8 cellular contexts compared by ENCODE assay signal in genomic region chr14:45085004-45085403, GRCh38. TPM values are rescaled to one million over a fixed set of nuclear protein-coding genes. Genes with fewer than 3 reads are reported as not detected.
A peak's percentile ranks its signal among the peaks of the same experiment; 100 is the strongest.
DNase-seq lines count a peak whose midpoint lies in the region; ATAC-seq, FAIRE-seq and TF ChIP-seq lines count a peak whose summit lies in the region.

No MANE protein-coding gene starts in this region.

- H3K27me3 ChIP-seq in H9 (ENCODE audit: insufficient read depth, low read length) = no peaks in the 10 kb centered on the region
- no peaks in the 10 kb centered on the region for H3K27me3 ChIP-seq in Panc1 (ENCODE audit: control insufficient read depth, insufficient read depth, low read length)
- H3K27me3 ChIP-seq in endothelial cell of umbilical vein (ENCODE audit: control insufficient read depth in 2 of 2, insufficient read depth in 2 of 2, low read length in 2 of 2) = no peaks in the 10 kb centered on the region
- no peaks in the 10 kb centered on the region for H3K27me3 ChIP-seq in neuron (ENCODE audit: insufficient read depth, low read length)

- H4K20me1 ChIP-seq in H9 (ENCODE audit: control insufficient read depth, insufficient read depth, insufficient read length) = no peaks in the 10 kb centered on the region
- H4K20me1 ChIP-seq in endothelial cell of umbilical vein (replicated peaks; ENCODE audit: control insufficient read depth, extremely low read depth, insufficient read depth, low read length) = peaks cover 6% of the 10 kb centered on the region

- H3K4me1 Mint-ChIP-seq in H9 = peaks cover 31 to 43% of the 10 kb centered on the region in 2 experiments

- WGBS in H9 (ENCODE audit: extremely low coverage, insufficient read length, low lambda C conversion rate) = no CpG with 5 or more reads among the region's 3 CpGs

- no peak overlapping the region for H3T11ph ChIP-seq in H9 (ENCODE audit: low read length)

- CTCF ChIA-PET in Panc1 (lab: Charles Lee) (no interaction called here), endothelial cell of umbilical vein (lab: Charles Lee) (interaction anchor here (0.8 to 2.3 kb wide), 4 partner anchors 9 to 171 kb away, joined by 3 to 12 read pairs (median 4); partner anchors contain the start of gene FKBP3)

- no peaks in the 10 kb centered on the region for H3K9me3 ChIP-seq in H9 (ENCODE audit: control insufficient read depth, low read depth, low read length)
- no peaks in the 10 kb centered on the region for H3K9me3 ChIP-seq in Panc1 (ENCODE audit: control insufficient read depth, insufficient read depth, low read depth, low read length)
- no peaks in the 10 kb centered on the region for H3K9me3 ChIP-seq in endothelial cell of umbilical vein (replicated peaks; ENCODE audit: control insufficient read depth, insufficient read depth, low read length)
- H3K9me3 ChIP-seq in neuron (ENCODE audit: low read length) = no peaks in the 10 kb centered on the region

- BruUV-seq in Panc1 (replicated peaks; lab: Mats Ljungman, UMichigan) = no TSS peak
- BruUV-seq in endothelial cell of umbilical vein (replicated peaks; lab: Mats Ljungman, UMichigan) = no TSS peak

- peaks cover 3% of the 10 kb centered on the region for H3K23me2 ChIP-seq in H9 (ENCODE audit: insufficient read length, low read depth, low read length, poor library complexity, severe bottlenecking)

- H3K4me3 ChIP-seq in Panc1 (ENCODE audit: low read depth in 2 of 2, low read length in 2 of 2) (peak overlapping the region; percentile 77 to 85), endothelial cell of umbilical vein (replicated peaks in 1 of 3; ENCODE audit: insufficient read depth in 1 of 3, low read depth in 1 of 3, low read length in 3 of 3) (peak overlapping the region; percentile 50 to 86 (median 81)), neuron (ENCODE audit: low read length) (peak overlapping the region; percentile 92)

- H3K27me3 Mint-ChIP-seq in H9 (ENCODE audit: low read depth) = no peaks in the 10 kb centered on the region; the same call in 1 of the 2 replicates

- no peak overlapping the region for H4K8ac ChIP-seq in H9 (replicated peaks; ENCODE audit: insufficient read length, low read depth, low read length)

- H3K9ac ChIP-seq in H9 (ENCODE audit: extremely low read depth, insufficient read length, low read length) (peak overlapping the region; percentile 88), endothelial cell of umbilical vein (replicated peaks; ENCODE audit: extremely low read depth, insufficient read depth, low read length) (peak overlapping the region; percentile 88)

- no peak overlapping the region for H3K4ac ChIP-seq in H9 (ENCODE audit: low read depth, low read length)

- H2BK20ac ChIP-seq in H9 (ENCODE audit: low read depth, low read length, poor library complexity, severe bottlenecking) = no peak overlapping the region

- H3K27ac Mint-ChIP-seq in H9 = peak overlapping the region; percentile 30 to 66 (median 40); a peak in 2 of 7 replicates

- TF ChIP-seq POLR2A in endothelial cell of umbilical vein (IDR thresholded peaks at IDR 0.05; ENCODE audit: low read depth, low read length) = no peak

- no peak overlapping the region for H2BK12ac ChIP-seq in H9 (ENCODE audit: insufficient read length, low read depth, low read length)

- FAIRE-seq in endothelial cell of umbilical vein (lab: Jason Lieb, UNC) = peak; percentile 64

- no peak overlapping the region for H3K27ac ChIP-seq in H9 (ENCODE audit: insufficient read length, low read depth, low read length)
- peak overlapping the region; percentile 91 for H3K27ac ChIP-seq in Panc1 (ENCODE audit: low read length)
- H3K27ac ChIP-seq in endothelial cell of umbilical vein (ENCODE audit: insufficient read depth, low read depth, low read length) = peak overlapping the region; percentile 63

- H2BK120ac ChIP-seq in H9 (ENCODE audit: low read depth, low read length, poor library complexity, severe bottlenecking) = no peak overlapping the region

- H2BK15ac ChIP-seq in H9 (ENCODE audit: low read depth, low read length) = no peak overlapping the region

- H3K36me3 Mint-ChIP-seq in H9 (ENCODE audit: insufficient read depth in 1 of 3, low read depth in 3 of 3) = peaks cover 0 to 15% (median 3%) of the 10 kb centered on the region in 3 experiments; a peak in 5 of 7 replicates

- H4K5ac ChIP-seq in H9 (ENCODE audit: insufficient read length, low read depth, low read length) = no peak overlapping the region

- no peaks in the 10 kb centered on the region for H3K79me1 ChIP-seq in H9 (ENCODE audit: insufficient read depth, low read depth, low read length, poor library complexity, severe bottlenecking)

- in situ Hi-C loops in Panc1 (cut with HindIII; ENCODE audit: low pct_unique_long_range_greater_than_20kb, low sequenced_read_pairs) = no loop called here

- H2AFZ ChIP-seq in H9 (ENCODE audit: low read length) = no peak overlapping the region
- H2AFZ ChIP-seq in endothelial cell of umbilical vein (ENCODE audit: low read depth, low read length) = no peak overlapping the region
- H2AFZ ChIP-seq in neuron (ENCODE audit: low read depth, low read length) = no peak overlapping the region

- H2BK5ac ChIP-seq in H9 (ENCODE audit: insufficient read length, low read length) = no peak overlapping the region

- H3K4me3 Mint-ChIP-seq in H9 = peak overlapping the region; percentile 99

- TF ChIP-seq CTCF in H9 (conservative IDR thresholded peaks at IDR 0.05) (no peak), Panc1 (IDR thresholded peaks at IDR 0.05) (no peak), endothelial cell of umbilical vein (IDR thresholded peaks at IDR 0.05; ENCODE audit: extremely low read depth in 1 of 2, insufficient read depth in 1 of 2, low read depth in 1 of 2, low read length in 2 of 2) (no peak)

- no peaks in the 10 kb centered on the region for H3K4me1 ChIP-seq in H9 (ENCODE audit: insufficient read depth, low read length)
- peaks cover 8% of the 10 kb centered on the region for H3K4me1 ChIP-seq in Panc1 (ENCODE audit: control insufficient read depth, insufficient read depth, low read length)
- H3K4me1 ChIP-seq in endothelial cell of umbilical vein (ENCODE audit: control insufficient read depth, extremely low read depth, insufficient read depth, low read length) = peaks cover 11% of the 10 kb centered on the region
- peaks cover 19% of the 10 kb centered on the region for H3K4me1 ChIP-seq in neuron (ENCODE audit: insufficient read depth, low read length)

- H3K9me3 Mint-ChIP-seq in H9 = no peaks in the 10 kb centered on the region

- intact Hi-C loops in Panc1 (cut with micrococcal nuclease; ENCODE audit: unreplicated experiment) (no loop called here), endothelial cell of umbilical vein (cut with micrococcal nuclease) (no loop called here)

- DNase-seq in H9 (no peak), Panc1 (ENCODE audit: low read depth, low spot score) (no peak), endothelial cell of umbilical vein (ENCODE audit: low read depth, low spot score) (peak; percentile 46), NCI-H226 (no peak)

- ATAC-seq in Panc1 (no peak), HG03045 (IDR thresholded peaks at IDR 0.05; ENCODE audit: unreplicated experiment) (no peak), HG03439 (IDR thresholded peaks at IDR 0.05; ENCODE audit: unreplicated experiment) (no peak), GM18498 (IDR thresholded peaks at IDR 0.05; ENCODE audit: unreplicated experiment) (no peak)

- H2AK5ac ChIP-seq in H9 (ENCODE audit: insufficient read length, low read length) = no peak overlapping the region

- H3K79me2 ChIP-seq in H9 (ENCODE audit: insufficient read depth, low read length) (peaks cover 40% of the 10 kb centered on the region; the same call in 1 of the 2 replicates), endothelial cell of umbilical vein (ENCODE audit: control insufficient read depth, insufficient read depth, low read length) (peaks cover 60% of the 10 kb centered on the region)

- H3K56ac ChIP-seq in H9 (ENCODE audit: insufficient read length, low read depth, low read length) = no peak overlapping the region

- no peak overlapping the region for H4K91ac ChIP-seq in H9 (ENCODE audit: insufficient read length, low read depth, low read length)

- H3K18ac ChIP-seq in H9 (ENCODE audit: insufficient read length, low read depth, low read length) = no peak overlapping the region

- no peak overlapping the region for H3K23ac ChIP-seq in H9 (ENCODE audit: insufficient read length, low read depth, low read length)

- no peaks in the 10 kb centered on the region for H3K9me1 ChIP-seq in endothelial cell of umbilical vein (replicated peaks; ENCODE audit: control insufficient read depth, extremely low read depth, insufficient read depth, low read length)

- no peak overlapping the region for H3K14ac ChIP-seq in H9 (ENCODE audit: insufficient read depth, low read length)

- dilution Hi-C loops in endothelial cell of umbilical vein (cut with MboI; ENCODE audit: extremely low pct_ligation_motif_present, low sequenced_read_pairs) = no loop called here

- H3K4me2 ChIP-seq in H9 (ENCODE audit: insufficient read depth, insufficient read length, low read length) (peak overlapping the region; percentile 54), endothelial cell of umbilical vein (ENCODE audit: insufficient read depth, low read length) (peak overlapping the region; percentile 89)

- H3K36me3 ChIP-seq in Panc1 (ENCODE audit: control insufficient read depth, insufficient read depth, low read length) = peaks cover 8% of the 10 kb centered on the region
- no peaks in the 10 kb centered on the region for H3K36me3 ChIP-seq in endothelial cell of umbilical vein (ENCODE audit: control insufficient read depth in 2 of 2, extremely low read depth in 1 of 2, insufficient read depth in 2 of 2, low read length in 2 of 2)
- peaks cover 4% of the 10 kb centered on the region for H3K36me3 ChIP-seq in neuron (ENCODE audit: insufficient read depth, low read length)

- POLR2A ChIA-PET in Panc1 (lab: Charles Lee) = no interaction called here
- POLR2A ChIA-PET in endothelial cell of umbilical vein (lab: Charles Lee) = no interaction called here

RNA-seq across cellular contexts. Expression of gene PRPF39, which starts 1.1 kb away (rescaled TPM):
- total RNA-seq in H9 (2021) = 57.2 and 59.8 TPM in 2 replicates
- 30.7 TPM for total RNA-seq in Panc1 (2021; ENCODE audit: unreplicated experiment)
- 17.4 TPM for polyA plus RNA-seq in Panc1 (2012; ENCODE audit: insufficient read length)
- total RNA-seq in endothelial cell of umbilical vein = 36.3 and 44.4 TPM in 2 replicates
- 22.4 and 24.8 TPM in 2 replicates for polyA plus RNA-seq in endothelial cell of umbilical vein
- 11.0 and 14.1 TPM in 2 replicates for polyA plus RNA-seq in endothelial cell of umbilical vein (2011; cell fraction: cytosol; rRNA removed)
- 205 and 228 TPM in 2 replicates for polyA plus RNA-seq in endothelial cell of umbilical vein (2011; cell fraction: nucleus; rRNA removed)
- 20.4 and 23.6 TPM in 2 replicates for polyA plus RNA-seq in endothelial cell of umbilical vein (2012)
- polyA minus RNA-seq in endothelial cell of umbilical vein = 102 and 131 TPM in 2 replicates
- polyA minus RNA-seq in endothelial cell of umbilical vein (2011; cell fraction: cytosol; rRNA and poly(A)+ RNA removed) = 11.9 TPM
- polyA minus RNA-seq in endothelial cell of umbilical vein (2011; cell fraction: nucleus; rRNA and poly(A)+ RNA removed) = 109 and 180 TPM in 2 replicates

RNA-seq across cellular contexts. Expression of gene FKBP3, which starts 49.3 kb away (rescaled TPM):
- total RNA-seq in H9 (2021) (154 and 157 TPM in 2 replicates), Panc1 (2021; ENCODE audit: unreplicated experiment) (47.4 TPM), endothelial cell of umbilical vein (88.2 and 92.9 TPM in 2 replicates)
- polyA plus RNA-seq in Panc1 (2012; ENCODE audit: insufficient read length) = 29.5 TPM
- 14.0 and 23.2 TPM in 2 replicates for polyA plus RNA-seq in endothelial cell of umbilical vein
- polyA plus RNA-seq in endothelial cell of umbilical vein (2011; cell fraction: cytosol; rRNA removed) = 42.3 and 46.9 TPM in 2 replicates
- polyA plus RNA-seq in endothelial cell of umbilical vein (2011; cell fraction: nucleus; rRNA removed) = 42.6 and 68.3 TPM in 2 replicates
- 110 and 119 TPM in 2 replicates for polyA plus RNA-seq in endothelial cell of umbilical vein (2012)
- polyA minus RNA-seq in endothelial cell of umbilical vein = 6.5 and 13.0 TPM in 2 replicates
- polyA minus RNA-seq in endothelial cell of umbilical vein (2011; cell fraction: cytosol; rRNA and poly(A)+ RNA removed) = 13.8 TPM
- polyA minus RNA-seq in endothelial cell of umbilical vein (2011; cell fraction: nucleus; rRNA and poly(A)+ RNA removed) = 7.4 and 14.5 TPM in 2 replicates

RNA-seq across cellular contexts. Expression of gene FANCM, which starts 50.7 kb away (rescaled TPM):
- total RNA-seq in H9 (2021) (9.1 and 11.9 TPM in 2 replicates), Panc1 (2021; ENCODE audit: unreplicated experiment) (6.6 TPM), endothelial cell of umbilical vein (13.7 TPM in 2 replicates)
- 1.1 TPM for polyA plus RNA-seq in Panc1 (2012; ENCODE audit: insufficient read length)
- polyA plus RNA-seq in endothelial cell of umbilical vein = 2.2 and 2.5 TPM in 2 replicates
- polyA plus RNA-seq in endothelial cell of umbilical vein (2011; cell fraction: cytosol; rRNA removed) = 3.0 and 3.2 TPM in 2 replicates
- 11.8 and 12.7 TPM in 2 replicates for polyA plus RNA-seq in endothelial cell of umbilical vein (2011; cell fraction: nucleus; rRNA removed)
- 4.2 and 6.0 TPM in 2 replicates for polyA plus RNA-seq in endothelial cell of umbilical vein (2012)
- polyA minus RNA-seq in endothelial cell of umbilical vein = 9.0 and 14.2 TPM in 2 replicates
- 8.2 TPM for polyA minus RNA-seq in endothelial cell of umbilical vein (2011; cell fraction: cytosol; rRNA and poly(A)+ RNA removed)
- 16.6 and 18.1 TPM in 2 replicates for polyA minus RNA-seq in endothelial cell of umbilical vein (2011; cell fraction: nucleus; rRNA and poly(A)+ RNA removed)
